Comparison of ENCODE assay signal across 8 cellular contexts in genomic region chr15:55408976-55409375, GRCh38. TPM values are rescaled to one million over a fixed set of nuclear protein-coding genes. Genes with fewer than 3 reads are reported as not detected.
A peak's percentile ranks its signal among the peaks of the same experiment; 100 is the strongest.
DNase-seq lines count a peak whose midpoint lies in the region; FAIRE-seq and TF ChIP-seq lines count a peak whose summit lies in the region.
"Not testable (repeated sequence)": the region's sequence is repeated elsewhere in the genome, so short reads cannot be mapped to it uniquely, and the experiment has no call there.

No MANE protein-coding gene starts in this region.

- WGBS in neuronal stem cell (ENCODE audit: extremely low coverage in 2 of 2, insufficient read length in 2 of 2, insufficient replicate concordance in 1 of 2), 2 donors: no CpG with 5 or more reads among the region's 14 CpGs

- H3K9me3 ChIP-seq in kidney (ENCODE audit: control insufficient read depth in 1 of 2, low read length in 2 of 2); neuronal stem cell (replicated peaks in 1 of 2; ENCODE audit: control insufficient read depth in 2 of 2, insufficient read depth in 1 of 2, low read depth in 1 of 2, low read length in 2 of 2); subcutaneous abdominal adipose tissue (ENCODE audit: control insufficient read depth in 5 of 5, low read length in 5 of 5): not testable (repeated sequence)

- H3K4me3 Mint-ChIP-seq in CD14-positive monocyte: peak overlapping the region; percentile 85 to 97

- H3K4me2 ChIP-seq in neuronal stem cell (ENCODE audit: insufficient read depth, low read length, poor library complexity, severe bottlenecking): peak overlapping the region; percentile 65

- not testable (repeated sequence) for H3K36me3 Mint-ChIP-seq in CD14-positive monocyte

- H3K18ac ChIP-seq in neuronal stem cell (ENCODE audit: low read length): not testable (repeated sequence)

- H3K9ac ChIP-seq in kidney (ENCODE audit: low read length in 2 of 2) (peak overlapping the region; percentile 73 to 85), subcutaneous abdominal adipose tissue (ENCODE audit: low read length in 5 of 5) (peak overlapping the region; percentile 20 to 87 (median 74))
- H3K9ac ChIP-seq in neuronal stem cell (ENCODE audit: low read depth, low read length, poor library complexity): not testable (repeated sequence)

- H3K36me3 ChIP-seq in kidney (ENCODE audit: control insufficient read depth in 1 of 2, insufficient read depth in 2 of 2, low read length in 2 of 2); neuronal stem cell (replicated peaks in 1 of 2; ENCODE audit: control insufficient read depth in 2 of 2, insufficient read depth in 2 of 2, low read length in 2 of 2); subcutaneous abdominal adipose tissue (ENCODE audit: control insufficient read depth in 5 of 5, insufficient read depth in 5 of 5, low read length in 5 of 5): not testable (repeated sequence)

- not testable (repeated sequence) for H3K79me1 ChIP-seq in neuronal stem cell (ENCODE audit: low read depth, low read length)

- H3K27me3 Mint-ChIP-seq in CD14-positive monocyte (ENCODE audit: low read depth in 3 of 3): not testable (repeated sequence)

- not testable (repeated sequence) for H3K14ac ChIP-seq in neuronal stem cell (ENCODE audit: low read length)

- H3K27me3 ChIP-seq in neuronal stem cell (ENCODE audit: control insufficient read depth in 3 of 3, insufficient read depth in 3 of 3, low read depth in 1 of 3, low read length in 3 of 3); subcutaneous abdominal adipose tissue (ENCODE audit: control insufficient read depth in 5 of 5, insufficient read depth in 4 of 5, low read length in 5 of 5): not testable (repeated sequence)

- H2BK12ac ChIP-seq in neuronal stem cell (ENCODE audit: low read length): not testable (repeated sequence)

- H4K8ac ChIP-seq in neuronal stem cell (ENCODE audit: low read depth, low read length): not testable (repeated sequence)

- TF ChIP-seq CTCF in CD14-positive monocyte (IDR thresholded peaks at IDR 0.05); WI38 (IDR thresholded peaks at IDR 0.05; ENCODE audit: low read depth, low read length); astrocyte of the cerebellum (IDR thresholded peaks at IDR 0.05; ENCODE audit: low read depth, low read length, missing control alignments); epithelial cell of esophagus (IDR thresholded peaks at IDR 0.05; ENCODE audit: insufficient read depth, low read depth, low read length, missing control alignments); kidney (IDR thresholded peaks at IDR 0.05; ENCODE audit: borderline replicate concordance, extremely low read depth, insufficient read depth): not testable (repeated sequence)

- H3K27ac ChIP-seq in kidney (ENCODE audit: low read depth in 2 of 2, low read length in 2 of 2): not testable (repeated sequence)
- H3K27ac ChIP-seq in neuronal stem cell (replicated peaks; ENCODE audit: low read length) (peak overlapping the region; percentile 91), subcutaneous abdominal adipose tissue (ENCODE audit: low read depth, low read length) (peak overlapping the region; percentile 84)

- H2BK120ac ChIP-seq in neuronal stem cell (ENCODE audit: low read depth, low read length): not testable (repeated sequence)

- not testable (repeated sequence) for DNase-seq in CD14-positive monocyte (ENCODE audit: low spot score); Jurkat, Clone E6-1 (ENCODE audit: low read depth, low spot score); astrocyte of the cerebellum (ENCODE audit: low read depth); epithelial cell of esophagus (ENCODE audit: low read depth); kidney; neuronal stem cell (ENCODE audit: low spot score)

- H3K23ac ChIP-seq in neuronal stem cell (ENCODE audit: low read depth, low read length, poor library complexity): not testable (repeated sequence)

- not testable (repeated sequence) for H3K4me1 ChIP-seq in kidney (ENCODE audit: control insufficient read depth in 1 of 2, insufficient read depth in 1 of 2, low read depth in 1 of 2, low read length in 2 of 2); neuronal stem cell (ENCODE audit: control insufficient read depth in 2 of 2, insufficient read depth in 1 of 2, low read depth in 1 of 2, low read length in 2 of 2)
- peaks cover 0 to 24% (median 20%) of the 10 kb centered on the region in 5 donors for H3K4me1 ChIP-seq in subcutaneous abdominal adipose tissue (ENCODE audit: control insufficient read depth in 5 of 5, insufficient read depth in 5 of 5, low read length in 5 of 5)

- not testable (repeated sequence) for H2BK15ac ChIP-seq in neuronal stem cell (ENCODE audit: low read length)

- H3K4me3 ChIP-seq in Jurkat, Clone E6-1 (ENCODE audit: low read length): peak overlapping the region; percentile 42
- H3K4me3 ChIP-seq in WI38 (ENCODE audit: low read depth, low read length): peak overlapping the region; percentile 80
- H3K4me3 ChIP-seq in astrocyte of the cerebellum (ENCODE audit: low read depth, low read length): peak overlapping the region; percentile 86
- peak overlapping the region; percentile 71 for H3K4me3 ChIP-seq in epithelial cell of esophagus (ENCODE audit: low read length)
- peak overlapping the region; percentile 90 to 99 for H3K4me3 ChIP-seq in kidney (ENCODE audit: low read length in 2 of 2)
- peak overlapping the region; percentile 73 to 95 for H3K4me3 ChIP-seq in neuronal stem cell (ENCODE audit: low read length in 2 of 2)
- H3K4me3 ChIP-seq in subcutaneous abdominal adipose tissue (ENCODE audit: low read depth in 1 of 5, low read length in 5 of 5): peak overlapping the region; percentile 83 to 98 (median 90)

- H3K27ac Mint-ChIP-seq in CD14-positive monocyte: peak overlapping the region in 1 of 7 donors; percentile 51

- not testable (repeated sequence) for H3K9me3 Mint-ChIP-seq in CD14-positive monocyte

- not testable (repeated sequence) for H4K91ac ChIP-seq in neuronal stem cell (ENCODE audit: low read depth, low read length, poor library complexity)

- not testable (repeated sequence) for H2BK5ac ChIP-seq in neuronal stem cell (ENCODE audit: low read length)

- H2AFZ ChIP-seq in neuronal stem cell (ENCODE audit: low read length): peak overlapping the region; percentile 98

- peaks cover 39% of the 10 kb centered on the region for H3K4me1 Mint-ChIP-seq in CD14-positive monocyte

- not testable (repeated sequence) for H3K4ac ChIP-seq in neuronal stem cell (ENCODE audit: low read length)

- in situ Hi-C loops in astrocyte of the cerebellum (cut with HindIII; ENCODE audit: low sequenced_read_pairs): not testable (repeated sequence)

- intact Hi-C loops in CD14-positive monocyte (cut with micrococcal nuclease): loop anchor here (5.0 to 10.0 kb wide), 4 partner anchors 84 to 212 kb away; partner anchors contain the start of genes PIGB (in 1 of the 2), PIGBOS1 (in 1 of the 2) and RSL24D1 (in 1 of the 2)
- intact Hi-C loops in kidney (cut with DNase I): not testable (repeated sequence)

- not testable (repeated sequence) for H2AK5ac ChIP-seq in neuronal stem cell (ENCODE audit: low read depth, low read length)

- FAIRE-seq in kidney (lab: Jason Lieb, UNC): not testable (repeated sequence)

RNA-seq across cellular contexts. Expression of gene PIERCE2, which starts 0.7 kb away (rescaled TPM):
- 1 to 10 TPM in 1 of 2 donors, under 1 TPM in 1; 0.61 to 1.3 TPM for polyA plus RNA-seq in CD14-positive monocyte
- polyA plus RNA-seq in Jurkat, Clone E6-1 (2012; ENCODE audit: insufficient read depth, insufficient read length): not detected
- total RNA-seq in kidney: 2.7 TPM
- 9.6 TPM for polyA plus RNA-seq in kidney (ENCODE audit: insufficient read depth, low read depth, low replicate concordance)
- 13.3 TPM for polyA plus RNA-seq in neuronal stem cell (2013, experiment 1 of 2)
- polyA plus RNA-seq in neuronal stem cell (2013, experiment 2 of 2): 14.5 TPM

RNA-seq across cellular contexts. Expression of gene CCPG1, which starts 0.8 kb away (rescaled TPM):
- polyA plus RNA-seq in CD14-positive monocyte (100 to 1,000 TPM; 145 to 196 TPM), kidney (ENCODE audit: insufficient read depth, low read depth, low replicate concordance) (44.4 TPM)
- 4.1 TPM for polyA plus RNA-seq in Jurkat, Clone E6-1 (2012; ENCODE audit: insufficient read depth, insufficient read length)
- total RNA-seq in kidney: 93.8 TPM
- polyA plus RNA-seq in neuronal stem cell (2013, experiment 1 of 2): 16.4 TPM
- polyA plus RNA-seq in neuronal stem cell (2013, experiment 2 of 2): 17.6 TPM

Comparison
In these comparisons a context has a peak if more than half of its experiments do, and no peak if none do; other contexts are left out.
1. H3K4me3 ChIP-seq: peak in every context shown above with its lines; median percentile 94 in kidney; 90 in subcutaneous abdominal adipose tissue; 86 in astrocyte of the cerebellum; 84 in neuronal stem cell; 80 in WI38; 71 in epithelial cell of esophagus; 42 in Jurkat, Clone E6-1.